In the genomic region with DNA sequence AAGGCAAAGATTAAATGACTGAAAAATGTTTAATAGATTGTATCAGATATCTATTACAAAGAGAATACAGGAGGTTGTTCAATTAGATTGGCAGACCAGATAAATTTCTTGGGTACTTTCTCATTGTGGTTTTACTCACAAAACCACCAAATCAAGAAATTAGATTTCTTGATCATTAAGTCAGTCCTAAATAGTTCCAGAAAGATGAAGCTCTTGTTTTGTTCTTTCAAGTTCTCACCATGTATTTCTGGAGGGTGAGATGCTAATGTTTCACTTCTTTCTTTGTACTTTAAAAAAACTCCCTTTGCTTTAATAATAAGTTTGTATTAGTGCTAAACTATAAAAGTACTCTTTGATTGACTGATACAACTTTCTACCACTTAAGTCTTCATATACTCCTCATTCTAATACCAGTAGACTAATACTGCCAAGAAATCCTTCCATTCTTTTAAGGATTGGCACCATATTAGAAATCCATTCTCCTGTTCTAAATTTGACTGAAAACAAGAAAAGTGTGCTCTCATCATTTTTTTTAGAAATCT, we compare ENCODE assay signal across 24 cellular contexts.
"Had no signal": no experiment of that assay in that cellular context is flagged by ENCODE, and none has a peak within 500 bp of the region (broad histone marks: within the 10 kb centered on the region; RNA-seq: fewer than 3 reads in every experiment).

No MANE protein-coding gene starts in this region.

- H3K27me3 Mint-ChIP-seq: memory B cell; naive B cell; natural killer cell treated with Interleukin-12 subunit alpha and Interleukin-12 subunit beta and Interleukin-15 and Interleukin-18, amount 100 ng/mL, for 72 hours; progenitor cell of endocrine pancreas; stimulated activated naive CD8-positive, alpha-beta T cell treated with anti-CD3 and anti-CD28 coated beads, Interleukin-15, amount 100 ng/mL, for 72 hours had no signal

- H3K9ac ChIP-seq: neural progenitor cell, parathyroid adenoma had no signal

- H3K27me3 ChIP-seq: gastrocnemius medialis, neural progenitor cell, sigmoid colon, thyroid gland, vagina had no signal

- H3K27ac Mint-ChIP-seq: memory B cell; mesothelial cell of epicardium; naive B cell; natural killer cell treated with Interleukin-12 subunit alpha and Interleukin-12 subunit beta and Interleukin-15 and Interleukin-18, amount 100 ng/mL, for 72 hours; neural progenitor cell; progenitor cell of endocrine pancreas; stimulated activated naive CD8-positive, alpha-beta T cell treated with anti-CD3 and anti-CD28 coated beads, Interleukin-15, amount 100 ng/mL, for 72 hours had no signal

- H3K4me1 Mint-ChIP-seq: memory B cell; mesothelial cell of epicardium; naive B cell; neural progenitor cell; stimulated activated naive CD8-positive, alpha-beta T cell treated with anti-CD3 and anti-CD28 coated beads, Interleukin-15, amount 100 ng/mL, for 72 hours had no signal

- H3K9me3 Mint-ChIP-seq: memory B cell, mesothelial cell of epicardium, neural progenitor cell had no signal

- H3K36me3 ChIP-seq: gastrocnemius medialis, neural progenitor cell, sigmoid colon, thyroid gland, vagina had no signal

- H2AFZ ChIP-seq: neural progenitor cell, parathyroid adenoma had no signal

- H3K36me3 Mint-ChIP-seq: memory B cell; mesothelial cell of epicardium; naive B cell; natural killer cell treated with Interleukin-12 subunit alpha and Interleukin-12 subunit beta and Interleukin-15 and Interleukin-18, amount 100 ng/mL, for 72 hours had no signal

- DNase-seq: cortex of kidney; foreskin fibroblast; gastrocnemius medialis; head of caudate nucleus; mucosa of descending colon; naive B cell; sigmoid colon; stimulated activated CD4-positive, alpha-beta T cell treated with anti-CD3 and anti-CD28 coated beads, Interleukin-15, amount 100 ng/mL, for 24 hours; stimulated activated CD4-positive, alpha-beta T cell treated with anti-CD3 and anti-CD28 coated beads, Interleukin-2, amount 100 ng/mL, for 48 hours; stimulated activated naive CD4-positive, alpha-beta T cell; stimulated activated naive CD8-positive, alpha-beta T cell treated with anti-CD3 and anti-CD28 coated beads, Interleukin-15, amount 100 ng/mL, for 72 hours; thyroid gland; trophoblast cell had no signal

- H3K4me3 Mint-ChIP-seq: memory B cell; mesothelial cell of epicardium; naive B cell; natural killer cell treated with Interleukin-12 subunit alpha and Interleukin-12 subunit beta and Interleukin-15 and Interleukin-18, amount 100 ng/mL, for 72 hours; neural progenitor cell; stimulated activated naive CD8-positive, alpha-beta T cell treated with anti-CD3 and anti-CD28 coated beads, Interleukin-15, amount 100 ng/mL, for 72 hours had no signal

- H3K79me2 ChIP-seq: parathyroid adenoma had no signal

- H3K27ac ChIP-seq: gastrocnemius medialis, neural progenitor cell, parathyroid adenoma, sigmoid colon, skin epidermis, thyroid gland, vagina had no signal

- FAIRE-seq: keratinocyte had no signal

- ATAC-seq: gastrocnemius medialis; left lobe of liver; mucosa of descending colon; natural killer cell treated with Interleukin-12 subunit alpha and Interleukin-12 subunit beta and Interleukin-15 and Interleukin-18, amount 100 ng/mL, for 72 hours; stimulated activated naive CD8-positive, alpha-beta T cell treated with anti-CD3 and anti-CD28 coated beads, Interleukin-15, amount 100 ng/mL, for 72 hours had no signal

- H3K4me2 ChIP-seq: neural progenitor cell had no signal

- H3K9me3 ChIP-seq: gastrocnemius medialis, mucosa of descending colon, sigmoid colon, thyroid gland, vagina had no signal

- H3K4me3 ChIP-seq: gastrocnemius medialis, lung, mucosa of descending colon, neural progenitor cell, sigmoid colon, skin epidermis, thyroid gland, vagina had no signal

- H3K4me1 ChIP-seq: gastrocnemius medialis, neural progenitor cell, parathyroid adenoma, sigmoid colon, thyroid gland, vagina had no signal
